In the genomic region with DNA sequence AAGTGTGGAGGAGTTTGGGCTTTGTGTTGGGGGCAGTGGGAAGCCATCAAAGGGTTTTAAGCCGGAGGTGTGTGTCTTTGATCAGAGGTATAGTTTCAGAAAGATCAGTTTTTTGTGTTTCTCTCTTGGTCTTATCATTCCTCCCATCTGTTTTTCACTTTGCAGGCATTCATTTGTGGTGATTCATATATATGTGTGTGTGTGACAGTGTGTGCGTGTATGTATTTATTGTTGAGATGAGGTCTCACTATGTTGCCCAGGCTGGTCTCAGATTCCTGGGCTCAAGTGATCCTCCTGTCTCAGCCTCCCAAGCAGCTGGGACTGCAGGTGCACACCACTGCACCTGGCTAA, we compare ENCODE assay signal across 1 cellular context.
TF ChIP-seq lines count a peak whose summit lies in the region.

No MANE protein-coding gene starts in this region.

TF ChIP-seq in HCT116, 20 proteins besides CTCF, POLR2A, EP300 and RAD21 (continued from another document):
- TF ChIP-seq, protein P1, sequence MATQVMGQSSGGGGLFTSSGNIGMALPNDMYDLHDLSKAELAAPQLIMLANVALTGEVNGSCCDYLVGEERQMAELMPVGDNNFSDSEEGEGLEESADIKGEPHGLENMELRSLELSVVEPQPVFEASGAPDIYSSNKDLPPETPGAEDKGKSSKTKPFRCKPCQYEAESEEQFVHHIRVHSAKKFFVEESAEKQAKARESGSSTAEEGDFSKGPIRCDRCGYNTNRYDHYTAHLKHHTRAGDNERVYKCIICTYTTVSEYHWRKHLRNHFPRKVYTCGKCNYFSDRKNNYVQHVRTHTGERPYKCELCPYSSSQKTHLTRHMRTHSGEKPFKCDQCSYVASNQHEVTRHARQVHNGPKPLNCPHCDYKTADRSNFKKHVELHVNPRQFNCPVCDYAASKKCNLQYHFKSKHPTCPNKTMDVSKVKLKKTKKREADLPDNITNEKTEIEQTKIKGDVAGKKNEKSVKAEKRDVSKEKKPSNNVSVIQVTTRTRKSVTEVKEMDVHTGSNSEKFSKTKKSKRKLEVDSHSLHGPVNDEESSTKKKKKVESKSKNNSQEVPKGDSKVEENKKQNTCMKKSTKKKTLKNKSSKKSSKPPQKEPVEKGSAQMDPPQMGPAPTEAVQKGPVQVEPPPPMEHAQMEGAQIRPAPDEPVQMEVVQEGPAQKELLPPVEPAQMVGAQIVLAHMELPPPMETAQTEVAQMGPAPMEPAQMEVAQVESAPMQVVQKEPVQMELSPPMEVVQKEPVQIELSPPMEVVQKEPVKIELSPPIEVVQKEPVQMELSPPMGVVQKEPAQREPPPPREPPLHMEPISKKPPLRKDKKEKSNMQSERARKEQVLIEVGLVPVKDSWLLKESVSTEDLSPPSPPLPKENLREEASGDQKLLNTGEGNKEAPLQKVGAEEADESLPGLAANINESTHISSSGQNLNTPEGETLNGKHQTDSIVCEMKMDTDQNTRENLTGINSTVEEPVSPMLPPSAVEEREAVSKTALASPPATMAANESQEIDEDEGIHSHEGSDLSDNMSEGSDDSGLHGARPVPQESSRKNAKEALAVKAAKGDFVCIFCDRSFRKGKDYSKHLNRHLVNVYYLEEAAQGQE (IDR thresholded peaks at IDR 0.05; ENCODE audit: low read depth), result no peak
- TF ChIP-seq ZNF274 (IDR thresholded peaks at IDR 0.05; ENCODE audit: low read depth, low read length), result no peak
- TF ChIP-seq ZFX (IDR thresholded peaks at IDR 0.05), result no peak
TF ChIP-seq in HCT116: peak in this region for 0.
